In genomic region chr2:47313728-47314127, GRCh38 we compare ENCODE assay signal across 18 cellular contexts. TPM values are rescaled to one million over a fixed set of nuclear protein-coding genes. Genes with fewer than 3 reads are reported as not detected.
DNase-seq lines count a peak whose midpoint lies in the region; ATAC-seq and TF ChIP-seq lines count a peak whose summit lies in the region.
"Had no signal": no experiment of that assay in that cellular context is flagged by ENCODE, and none has a peak within 500 bp of the region (broad histone marks: within the 10 kb centered on the region; RNA-seq: fewer than 3 reads in every experiment).

No MANE protein-coding gene starts in this region.

- H3K4me1 ChIP-seq in BE2C (peaks cover 26% of the 10 kb centered on the region), H9 (ENCODE audit: insufficient read depth, low read length) (no peaks in the 10 kb centered on the region; the same call in 1 of the 2 replicates), hepatocyte (ENCODE audit: insufficient read depth) (peaks cover 40% of the 10 kb centered on the region), mesendoderm (ENCODE audit: control insufficient read depth, low read depth, low read length) (peaks cover 10% of the 10 kb centered on the region)

- TF ChIP-seq CTCF in BE2C (IDR thresholded peaks at IDR 0.05; ENCODE audit: low read depth, low read length) = peak; percentile 18; the same call in 1 of the 2 replicates
- TF ChIP-seq CTCF in H9 (conservative IDR thresholded peaks at IDR 0.05) = peak; percentile 56; the same call in 2 of the 3 replicates
- no peak for TF ChIP-seq CTCF in WTC11 (IDR thresholded peaks at IDR 0.05)
- no peak for TF ChIP-seq CTCF in hepatocyte (IDR thresholded peaks at IDR 0.05; ENCODE audit: poor library complexity)

- H3K27me3 Mint-ChIP-seq in H9 (ENCODE audit: low read depth) (no peaks in the 10 kb centered on the region), WTC11 (ENCODE audit: low read depth) (no peaks in the 10 kb centered on the region)
- H3K27me3 Mint-ChIP-seq: activated CD4-positive, alpha-beta T cell treated with anti-CD3 and anti-CD28 coated beads for 36 hours had no signal

- no peaks in the 10 kb centered on the region for H3K23me2 ChIP-seq in H9 (ENCODE audit: insufficient read length, low read depth, low read length, poor library complexity, severe bottlenecking)

- H3K4ac ChIP-seq in H9 (ENCODE audit: low read depth, low read length) (no peak overlapping the region), mesendoderm (ENCODE audit: low read depth, low read length) (no peak overlapping the region)

- H2BK15ac ChIP-seq in H9 (ENCODE audit: low read depth, low read length) = no peak overlapping the region
- H2BK15ac ChIP-seq in mesendoderm (replicated peaks; ENCODE audit: low read depth) = no peak overlapping the region

- H3K36me3 Mint-ChIP-seq in H9 (ENCODE audit: insufficient read depth in 1 of 3, low read depth in 3 of 3) = no peaks in the 10 kb centered on the region
- H3K36me3 Mint-ChIP-seq in WTC11 = no peaks in the 10 kb centered on the region
- H3K36me3 Mint-ChIP-seq: activated naive CD4-positive, alpha-beta T cell treated with anti-CD3 and anti-CD28 coated beads, Interleukin-2, amount 10 ng/mL, durations not matched to agents 7 days and 5 days had no signal

- H3K9me3 ChIP-seq in BE2C (no peaks in the 10 kb centered on the region), H9 (ENCODE audit: control insufficient read depth, low read depth, low read length) (no peaks in the 10 kb centered on the region), hepatocyte (ENCODE audit: low read depth) (no peaks in the 10 kb centered on the region)
- H3K9me3 ChIP-seq: gastroesophageal sphincter, tibial artery had no signal

- H3K36me3 ChIP-seq in BE2C = no peaks in the 10 kb centered on the region
- H3K36me3 ChIP-seq in hepatocyte (replicated peaks; ENCODE audit: insufficient read depth, low read depth) = no peaks in the 10 kb centered on the region
- no peaks in the 10 kb centered on the region for H3K36me3 ChIP-seq in mesendoderm (ENCODE audit: control insufficient read depth, insufficient read depth, low read length)
- H3K36me3 ChIP-seq: gastroesophageal sphincter, tibial artery had no signal

- no peak overlapping the region for H3K14ac ChIP-seq in H9 (ENCODE audit: insufficient read depth, low read length)

- H3K79me2 ChIP-seq in H9 (ENCODE audit: insufficient read depth, low read length) = no peaks in the 10 kb centered on the region
- H3K79me2 ChIP-seq in hepatocyte = no peaks in the 10 kb centered on the region
- H3K79me2 ChIP-seq in mesendoderm (ENCODE audit: control insufficient read depth, insufficient read depth, low read length) = no peaks in the 10 kb centered on the region

- H3K9me3 Mint-ChIP-seq in H9 (no peaks in the 10 kb centered on the region), WTC11 (no peaks in the 10 kb centered on the region)
- H3K9me3 Mint-ChIP-seq: activated naive CD4-positive, alpha-beta T cell treated with anti-CD3 and anti-CD28 coated beads, Interleukin-2, amount 10 ng/mL, durations not matched to agents 7 days and 5 days; neural crest cell had no signal

- H3K56ac ChIP-seq in H9 (ENCODE audit: insufficient read length, low read depth, low read length) = no peak overlapping the region
- H3K56ac ChIP-seq in mesendoderm (ENCODE audit: low read length) = no peak overlapping the region

- no peak overlapping the region for H2BK20ac ChIP-seq in H9 (ENCODE audit: low read depth, low read length, poor library complexity, severe bottlenecking)

- no CpG with 5 or more reads among the region's 2 CpGs for WGBS in H9 (ENCODE audit: extremely low coverage, insufficient read length, low lambda C conversion rate)
- WGBS in hepatocyte (ENCODE audit: low lambda C conversion rate, missing lambda C conversion rate) = 92% methylated on average over 2 of the region's 2 CpGs
- WGBS in mesendoderm (ENCODE audit: extremely low coverage, insufficient coverage, low lambda C conversion rate) = no CpG with 5 or more reads among the region's 2 CpGs

- CTCF ChIA-PET in WTC11 (lab: Charles Lee) = interaction anchor here (0.6 to 2.6 kb wide), 27 partner anchors 9 to 330 kb away, joined by 3 to 21 read pairs (median 4); no protein-coding TSS in a partner anchor

- H3T11ph ChIP-seq in H9 (ENCODE audit: low read length) = no peak overlapping the region

- DNase-seq in BE2C (no peak), H9 (no peak), WTC11 (ENCODE audit: low spot score) (peak; percentile 18), hepatocyte (ENCODE audit: low spot score) (no peak), mesendoderm (no peak), C1 segment of cervical spinal cord (lab: John Stamatoyannopoulos, UW) (no peak)
- no peak for DNase-seq in stimulated activated CD4-positive, alpha-beta T cell treated with anti-CD3 and anti-CD28 coated beads, Interleukin-2, amount 100 ng/mL, for 48 hours
- DNase-seq: activated CD4-positive, alpha-beta T cell treated with anti-CD3 and anti-CD28 coated beads for 36 hours; activated CD8-positive, alpha-beta memory T cell treated with anti-CD3 and anti-CD28 coated beads, Interleukin-2, amount 50 U/mL, for 48 hours; activated naive CD4-positive, alpha-beta T cell treated with anti-CD3 and anti-CD28 coated beads, Interleukin-2, amount 10 ng/mL, durations not matched to agents 7 days and 5 days; NCI-H2081; stimulated activated CD4-positive, alpha-beta T cell treated with anti-CD3 and anti-CD28 coated beads, Interleukin-2, amount 100 ng/mL, for 24 hours; stimulated activated CD8-positive, alpha-beta memory T cell treated with anti-CD3 and anti-CD28 coated beads, Interleukin-4, amount 100 ng/mL, for 48 hours had no signal

- no peak overlapping the region for H4K91ac ChIP-seq in H9 (ENCODE audit: insufficient read length, low read depth, low read length)

- H3K4me3 ChIP-seq in BE2C (ENCODE audit: low read depth, low read length) = no peak overlapping the region
- no peak overlapping the region for H3K4me3 ChIP-seq in hepatocyte
- H3K4me3 ChIP-seq in mesendoderm (ENCODE audit: low read length) = no peak overlapping the region
- H3K4me3 ChIP-seq: gastroesophageal sphincter, tibial artery had no signal

- H2BK12ac ChIP-seq in H9 (ENCODE audit: insufficient read length, low read depth, low read length) = no peak overlapping the region

- no peak overlapping the region for H3K27ac ChIP-seq in H9 (ENCODE audit: insufficient read length, low read depth, low read length)
- peak overlapping the region; percentile 84 for H3K27ac ChIP-seq in hepatocyte
- H3K27ac ChIP-seq in mesendoderm (ENCODE audit: low read depth, low read length) = no peak overlapping the region
- H3K27ac ChIP-seq: tibial artery had no signal

- no peak overlapping the region for H4K5ac ChIP-seq in H9 (ENCODE audit: insufficient read length, low read depth, low read length)
- no peak overlapping the region for H4K5ac ChIP-seq in mesendoderm (ENCODE audit: low read length)

- H2AK5ac ChIP-seq in H9 (ENCODE audit: insufficient read length, low read length) (no peak overlapping the region), mesendoderm (ENCODE audit: low read length) (no peak overlapping the region)

- no peak overlapping the region for H3K4me3 Mint-ChIP-seq in H9
- no peak overlapping the region for H3K4me3 Mint-ChIP-seq in WTC11
- H3K4me3 Mint-ChIP-seq: activated CD4-positive, alpha-beta T cell treated with anti-CD3 and anti-CD28 coated beads for 36 hours; activated naive CD4-positive, alpha-beta T cell treated with anti-CD3 and anti-CD28 coated beads, Interleukin-2, amount 10 ng/mL, durations not matched to agents 7 days and 5 days; neural crest cell had no signal

- H4K8ac ChIP-seq in H9 (replicated peaks; ENCODE audit: insufficient read length, low read depth, low read length) (no peak overlapping the region), mesendoderm (ENCODE audit: low read depth, low read length) (no peak overlapping the region)

- H3K4me1 Mint-ChIP-seq in H9 = peaks cover 23 to 25% of the 10 kb centered on the region in 2 experiments
- peaks cover 16% of the 10 kb centered on the region for H3K4me1 Mint-ChIP-seq in WTC11
- H3K4me1 Mint-ChIP-seq: activated CD4-positive, alpha-beta T cell treated with anti-CD3 and anti-CD28 coated beads for 36 hours had no signal

- peak; percentile 79 for ATAC-seq in WTC11
- ATAC-seq in GM21717 (IDR thresholded peaks at IDR 0.05; ENCODE audit: unreplicated experiment) = no peak
- ATAC-seq: activated CD4-positive, alpha-beta T cell treated with anti-CD3 and anti-CD28 coated beads for 36 hours; gastroesophageal sphincter had no signal

- H2BK120ac ChIP-seq in H9 (ENCODE audit: low read depth, low read length, poor library complexity, severe bottlenecking) (no peak overlapping the region), mesendoderm (ENCODE audit: low read depth, low read length) (no peak overlapping the region)

- H2AFZ ChIP-seq in H9 (ENCODE audit: low read length) (no peak overlapping the region), hepatocyte (no peak overlapping the region)

- H2BK5ac ChIP-seq in H9 (ENCODE audit: insufficient read length, low read length) (no peak overlapping the region), mesendoderm (ENCODE audit: low read length) (no peak overlapping the region)

- H3K27me3 ChIP-seq in BE2C = no peaks in the 10 kb centered on the region
- no peaks in the 10 kb centered on the region for H3K27me3 ChIP-seq in H9 (ENCODE audit: insufficient read depth, low read length)
- H3K27me3 ChIP-seq in hepatocyte = no peaks in the 10 kb centered on the region
- no peaks in the 10 kb centered on the region for H3K27me3 ChIP-seq in mesendoderm (ENCODE audit: insufficient read depth, low read length, poor library complexity)
- H3K27me3 ChIP-seq: gastroesophageal sphincter, tibial artery had no signal

- H3K79me1 ChIP-seq in H9 (ENCODE audit: insufficient read depth, low read depth, low read length, poor library complexity, severe bottlenecking) (no peaks in the 10 kb centered on the region), mesendoderm (ENCODE audit: low read length) (no peaks in the 10 kb centered on the region)

- no peak overlapping the region for H3K9ac ChIP-seq in H9 (ENCODE audit: extremely low read depth, insufficient read length, low read length)
- H3K9ac ChIP-seq in mesendoderm (ENCODE audit: low read length) = no peak overlapping the region

- H3K23ac ChIP-seq in H9 (ENCODE audit: insufficient read length, low read depth, low read length) (no peak overlapping the region), mesendoderm (ENCODE audit: low read length) (no peak overlapping the region)

- no peaks in the 10 kb centered on the region for H3K9me2 ChIP-seq in hepatocyte (replicated peaks; ENCODE audit: insufficient read depth)

- H3K27ac Mint-ChIP-seq in H9 (peak overlapping the region in 1 of 3 experiments; percentile 82; a peak in 1 of 7 replicates), WTC11 (peak overlapping the region; percentile 72; the same call in 1 of the 2 replicates)
- H3K27ac Mint-ChIP-seq: activated CD4-positive, alpha-beta T cell treated with anti-CD3 and anti-CD28 coated beads for 36 hours; activated naive CD4-positive, alpha-beta T cell treated with anti-CD3 and anti-CD28 coated beads, Interleukin-2, amount 10 ng/mL, durations not matched to agents 7 days and 5 days had no signal

- no peak overlapping the region for H3K4me2 ChIP-seq in H9 (ENCODE audit: insufficient read depth, insufficient read length, low read length)
- no peak overlapping the region for H3K4me2 ChIP-seq in hepatocyte
- no peak overlapping the region for H3K4me2 ChIP-seq in mesendoderm (ENCODE audit: low read length)

- POLR2A ChIA-PET in WTC11 (lab: Charles Lee) = interaction anchor here (0.7 kb wide), 1 partner anchor 9 kb away, joined by 6 read pairs; no protein-coding TSS in a partner anchor

- H4K20me1 ChIP-seq in H9 (ENCODE audit: control insufficient read depth, insufficient read depth, insufficient read length) = no peaks in the 10 kb centered on the region
- H4K20me1 ChIP-seq in hepatocyte (ENCODE audit: insufficient read depth, poor library complexity, severe bottlenecking) = no peaks in the 10 kb centered on the region

- H3K18ac ChIP-seq in H9 (ENCODE audit: insufficient read length, low read depth, low read length) (no peak overlapping the region), mesendoderm (ENCODE audit: low read length) (no peak overlapping the region)

RNA-seq across cellular contexts. Expression of gene EPCAM, which starts 55.4 kb away (rescaled TPM):
- polyA plus RNA-seq in BE2C (2012; ENCODE audit: insufficient read depth, insufficient read length, low read depth) = 1.2 TPM
- total RNA-seq in H9 (2021) = 188 and 203 TPM in 2 replicates
- total RNA-seq in WTC11 (2021) = 214 to 229 TPM (median 227 TPM) in 3 replicates
- 390 and 442 TPM in 2 replicates for total RNA-seq in hepatocyte
- polyA plus RNA-seq in hepatocyte = 521 and 613 TPM in 2 replicates
- 141 TPM for polyA plus RNA-seq in mesendoderm (2013, experiment 1 of 2)
- polyA plus RNA-seq in mesendoderm (2013, experiment 2 of 2) = 147 TPM
- total RNA-seq: LHCN-M2 had no signal

Comparison
In these comparisons a context has a peak if more than half of its experiments do, and no peak if none do; other contexts are left out.
1. CTCF ChIP-seq: peak in BE2C (single experiment) and H9 (single experiment); none in WTC11 (single experiment) and hepatocyte (single experiment).